ENCODE assay signal across 20 cellular contexts in genomic region chr1:205929812-205930577, GRCh38. TPM values are rescaled to one million over a fixed set of nuclear protein-coding genes. Genes with fewer than 3 reads are reported as not detected.
"Had no signal": no experiment of that assay in that cellular context is flagged by ENCODE, and none has a peak within 500 bp of the region (broad histone marks: within the 10 kb centered on the region; RNA-seq: fewer than 3 reads in every experiment).

No MANE protein-coding gene starts in this region.

- DNase-seq: activated CD4-positive, alpha-beta T cell treated with anti-CD3 and anti-CD28 coated beads, Interleukin-2, amount 50 U/mL, for 48 hours; activated gamma-delta T cell; body of pancreas; central memory CD4-positive, alpha-beta T cell; gastrocnemius medialis; left ventricle myocardium superior; mucosa of descending colon; naive B cell; right lobe of liver; small intestine; stimulated activated CD4-positive, alpha-beta T cell treated with anti-CD3 and anti-CD28 coated beads, Interleukin-4, amount 100 ng/mL, for 4 hours; stimulated activated naive B cell treated with anti-CD40 and anti-IgM and Interleukin-4, amounts not matched to agents 10 μg/mL and 1 μg/mL and 100 μg/mL, for 72 hours; T-helper 2 cell; thyroid gland had no signal

- H3K4me3 ChIP-seq: body of pancreas, coronary artery, gastrocnemius medialis, mucosa of descending colon, right lobe of liver, thyroid gland had no signal

- H3K27ac Mint-ChIP-seq: activated naive CD4-positive, alpha-beta T cell treated with anti-CD3 and anti-CD28 coated beads, Interleukin-2, amount 50 U/mL, for 24 hours; memory B cell; stimulated activated naive B cell treated with anti-CD40 and anti-IgM and Interleukin-4, amounts not matched to agents 10 μg/mL and 1 μg/mL and 100 μg/mL, for 72 hours had no signal

- H3K9me3 Mint-ChIP-seq: activated naive CD4-positive, alpha-beta T cell treated with anti-CD3 and anti-CD28 coated beads, Interleukin-2, amount 50 U/mL, for 24 hours; memory B cell; naive B cell; stimulated activated naive B cell treated with anti-CD40 and anti-IgM and Interleukin-4, amounts not matched to agents 10 μg/mL and 1 μg/mL and 100 μg/mL, for 72 hours had no signal

- H2AFZ ChIP-seq: parathyroid adenoma had no signal

- H3K4me3 Mint-ChIP-seq: activated naive CD4-positive, alpha-beta T cell treated with anti-CD3 and anti-CD28 coated beads, Interleukin-2, amount 50 U/mL, for 24 hours; memory B cell; naive B cell; stimulated activated naive B cell treated with anti-CD40 and anti-IgM and Interleukin-4, amounts not matched to agents 10 μg/mL and 1 μg/mL and 100 μg/mL, for 72 hours had no signal

- H3K36me3 Mint-ChIP-seq: activated naive CD4-positive, alpha-beta T cell treated with anti-CD3 and anti-CD28 coated beads, Interleukin-2, amount 50 U/mL, for 24 hours; memory B cell; naive B cell; stimulated activated naive B cell treated with anti-CD40 and anti-IgM and Interleukin-4, amounts not matched to agents 10 μg/mL and 1 μg/mL and 100 μg/mL, for 72 hours had no signal

- H3K36me3 ChIP-seq: gastrocnemius medialis, right lobe of liver, thyroid gland had no signal

- H3K27ac ChIP-seq: body of pancreas, coronary artery, gastrocnemius medialis, parathyroid adenoma, right lobe of liver, thyroid gland had no signal

- H3K79me2 ChIP-seq: parathyroid adenoma had no signal

- H3K9me3 ChIP-seq: body of pancreas, gastrocnemius medialis, mucosa of descending colon, right lobe of liver, thyroid gland had no signal

- ATAC-seq: body of pancreas; gastrocnemius medialis; mucosa of descending colon; right lobe of liver; stimulated activated naive B cell treated with anti-CD40 and anti-IgM and Interleukin-4, amounts not matched to agents 10 μg/mL and 1 μg/mL and 100 μg/mL, for 72 hours had no signal

- H3K4me1 ChIP-seq: gastrocnemius medialis, parathyroid adenoma, right lobe of liver had no signal

- H3K9ac ChIP-seq: parathyroid adenoma had no signal

- H3K27me3 ChIP-seq: body of pancreas, gastrocnemius medialis, right lobe of liver, thyroid gland had no signal

- H3K4me1 Mint-ChIP-seq: activated naive CD4-positive, alpha-beta T cell treated with anti-CD3 and anti-CD28 coated beads, Interleukin-2, amount 50 U/mL, for 24 hours; memory B cell; naive B cell; stimulated activated naive B cell treated with anti-CD40 and anti-IgM and Interleukin-4, amounts not matched to agents 10 μg/mL and 1 μg/mL and 100 μg/mL, for 72 hours had no signal

RNA-seq across cellular contexts. Expression of gene SLC26A9, which starts 13.3 kb away (rescaled TPM):
- total RNA-seq: kidney epithelial cell, mucosa of descending colon, urinary bladder had no signal
